Comparison of ENCODE assay signal across 17 cellular contexts in genomic region chr2:109331081-109331480, GRCh38.
DNase-seq lines count a peak whose midpoint lies in the region; ATAC-seq and TF ChIP-seq lines count a peak whose summit lies in the region.
"Had no signal": no experiment of that assay in that cellular context is flagged by ENCODE, and none has a peak within 500 bp of the region (broad histone marks: within the 10 kb centered on the region; RNA-seq: fewer than 3 reads in every experiment).

No MANE protein-coding gene starts in this region.

- no peaks in the 10 kb centered on the region for H3K9me2 ChIP-seq in PC-3 (replicated peaks; ENCODE audit: low read length)

- no peaks in the 10 kb centered on the region for H4K20me1 ChIP-seq in PC-3 (ENCODE audit: low read length)

- H3K79me2 ChIP-seq in PC-3 (ENCODE audit: low read length) = peaks cover 75% of the 10 kb centered on the region

- H3K9ac ChIP-seq in PC-3 (ENCODE audit: low read length) = no peak overlapping the region
- H3K9ac ChIP-seq: KMS-11 had no signal

- no TSS peak for BruUV-seq in PC-3 (replicated peaks; lab: Mats Ljungman, UMichigan)

- H3K4me3 ChIP-seq in PC-3 (ENCODE audit: low read length) = no peak overlapping the region
- H3K4me3 ChIP-seq in fibroblast of mammary gland (ENCODE audit: control insufficient read depth, low read depth, low read length) = no peak overlapping the region

- no peak overlapping the region for H3K4me3 Mint-ChIP-seq in natural killer cell treated with Interleukin-12 subunit alpha and Interleukin-12 subunit beta and Interleukin-15 and Interleukin-18, amount 100 ng/mL, for 72 hours
- no peak overlapping the region for H3K4me3 Mint-ChIP-seq in natural killer cell

- H3K27me3 ChIP-seq in PC-3 (ENCODE audit: low read length) = no peaks in the 10 kb centered on the region

- no peaks in the 10 kb centered on the region for H3F3A ChIP-seq in PC-3 (ENCODE audit: low read length, unreplicated experiment)

- peaks cover 19 to 26% of the 10 kb centered on the region in 2 donors for H3K4me1 Mint-ChIP-seq in natural killer cell treated with Interleukin-12 subunit alpha and Interleukin-12 subunit beta and Interleukin-15 and Interleukin-18, amount 100 ng/mL, for 72 hours (ENCODE audit: low read depth in 2 of 2)
- H3K4me1 Mint-ChIP-seq in natural killer cell = peaks cover 32 to 40% of the 10 kb centered on the region in 2 donors

- peaks cover 21 to 33% of the 10 kb centered on the region in 2 donors for H3K27me3 Mint-ChIP-seq in natural killer cell treated with Interleukin-12 subunit alpha and Interleukin-12 subunit beta and Interleukin-15 and Interleukin-18, amount 100 ng/mL, for 72 hours
- peaks cover 17 to 51% of the 10 kb centered on the region in 2 donors for H3K27me3 Mint-ChIP-seq in natural killer cell (ENCODE audit: low read depth in 2 of 2)

- peaks cover 3% of the 10 kb centered on the region; the same call in 1 of the 2 replicates for H3K36me3 ChIP-seq in PC-3 (ENCODE audit: low read depth, low read length)

- H3K4me2 ChIP-seq in PC-3 (ENCODE audit: low read length) = peak overlapping the region; percentile 95
- H3K4me2 ChIP-seq: KMS-11 had no signal

- H3K4me1 ChIP-seq in PC-3 (ENCODE audit: insufficient read depth, low read length) = peaks cover 76% of the 10 kb centered on the region

- no peaks in the 10 kb centered on the region for H3K9me3 Mint-ChIP-seq in natural killer cell treated with Interleukin-12 subunit alpha and Interleukin-12 subunit beta and Interleukin-15 and Interleukin-18, amount 100 ng/mL, for 72 hours
- no peaks in the 10 kb centered on the region for H3K9me3 Mint-ChIP-seq in natural killer cell
- H3K9me3 Mint-ChIP-seq: activated T-helper 2 cell treated with anti-CD3 and anti-CD28 coated beads, Interferon-gamma antibody, Interleukin-2, Interleukin-4, amounts not matched to agents 10 μg/mL and 5 μg/mL and 100 μg/mL, durations not matched to agents 14 hours and 24 hours and 36 hours; CD4-positive, alpha-beta memory T cell had no signal

- H3K27ac Mint-ChIP-seq in natural killer cell treated with Interleukin-12 subunit alpha and Interleukin-12 subunit beta and Interleukin-15 and Interleukin-18, amount 100 ng/mL, for 72 hours = no peak overlapping the region
- no peak overlapping the region for H3K27ac Mint-ChIP-seq in natural killer cell
- H3K27ac Mint-ChIP-seq: activated T-helper 2 cell treated with anti-CD3 and anti-CD28 coated beads, Interferon-gamma antibody, Interleukin-2, Interleukin-4, amounts not matched to agents 10 μg/mL and 5 μg/mL and 100 μg/mL, durations not matched to agents 14 hours and 24 hours and 36 hours; CD4-positive, alpha-beta memory T cell had no signal

- POLR2A ChIA-PET in PC-3 (lab: Charles Lee; ENCODE audit: unreplicated experiment) = interaction anchor here (0.7 kb wide), 1 partner anchor 26 kb away, joined by 3 read pairs; no protein-coding TSS in a partner anchor

- H3K27ac ChIP-seq in PC-3 (ENCODE audit: low read length) = peak overlapping the region; percentile 93
- H3K27ac ChIP-seq: epithelial cell of prostate, KMS-11 had no signal

- DNase-seq in natural killer cell treated with Interleukin-12 subunit alpha and Interleukin-12 subunit beta and Interleukin-15 and Interleukin-18, amount 100 ng/mL, for 72 hours (ENCODE audit: low spot score) = peak; percentile 5
- no peak for DNase-seq in natural killer cell
- no peak for DNase-seq in PC-3
- DNase-seq in fibroblast of mammary gland (ENCODE audit: low read depth) = peak; percentile 81
- DNase-seq in anterior cingulate cortex (lab: John Stamatoyannopoulos, UW) = no peak
- DNase-seq in hepatic stellate cell (ENCODE audit: low spot score) = no peak
- DNase-seq: dermis blood vessel endothelial cell; left colon; NCI-H748 treated with DMSO at 0.1 percent for 48 hours; stimulated activated CD4-positive, alpha-beta T cell treated with anti-CD3 and anti-CD28 coated beads, Interleukin-12 subunit alpha, Interleukin-12 subunit beta, amount 100 ng/mL, for 4 hours; stimulated activated CD8-positive, alpha-beta memory T cell treated with anti-CD3 and anti-CD28 coated beads, Interleukin-4, amount 100 ng/mL, for 48 hours had no signal

- no peaks in the 10 kb centered on the region for H3K9me3 ChIP-seq in PC-3 (ENCODE audit: low read length)

- no peak for TF ChIP-seq CTCF in natural killer cell (IDR thresholded peaks at IDR 0.05)
- TF ChIP-seq CTCF in PC-3 (conservative IDR thresholded peaks at IDR 0.05; ENCODE audit: low read depth, low read length) = no peak
- no peak for TF ChIP-seq CTCF in fibroblast of mammary gland (conservative IDR thresholded peaks at IDR 0.05; ENCODE audit: control insufficient read depth, insufficient read depth, low read depth, low read length)

- no peak for ATAC-seq in natural killer cell treated with Interleukin-12 subunit alpha and Interleukin-12 subunit beta and Interleukin-15 and Interleukin-18, amount 100 ng/mL, for 72 hours
- ATAC-seq in natural killer cell = no peak
- no peak for ATAC-seq in PC-3
- ATAC-seq in HG03135 (IDR thresholded peaks at IDR 0.05; ENCODE audit: unreplicated experiment) = no peak
- no peak for ATAC-seq in HG02884 (IDR thresholded peaks at IDR 0.05; ENCODE audit: unreplicated experiment)
- ATAC-seq: left colon had no signal

- intact Hi-C loops in natural killer cell (cut with micrococcal nuclease) (no loop called here), PC-3 (cut with micrococcal nuclease) (loop anchor here (5.0 kb wide), 2 partner anchors 166 to 204 kb away; partner anchors contain the start of gene SH3RF3)

- no peak overlapping the region for H2AFZ ChIP-seq in PC-3 (ENCODE audit: low read length)

- CTCF ChIA-PET in PC-3 (lab: Charles Lee) = no interaction called here

- peaks cover 5% of the 10 kb centered on the region for H3K36me3 Mint-ChIP-seq in natural killer cell treated with Interleukin-12 subunit alpha and Interleukin-12 subunit beta and Interleukin-15 and Interleukin-18, amount 100 ng/mL, for 72 hours
- H3K36me3 Mint-ChIP-seq in natural killer cell = no peaks in the 10 kb centered on the region
- H3K36me3 Mint-ChIP-seq: CD4-positive, alpha-beta memory T cell had no signal

Comparison
In these comparisons a context has a peak if more than half of its experiments do, and no peak if none do; other contexts are left out.
1. DNase-seq: peak in natural killer cell treated with Interleukin-12 subunit alpha and Interleukin-12 subunit beta and Interleukin-15 and Interleukin-18, amount 100 ng/mL, for 72 hours (single experiment) and fibroblast of mammary gland (single experiment); none in natural killer cell (single experiment), PC-3 (single experiment), anterior cingulate cortex (0 of 58) and hepatic stellate cell (single experiment).